Comparison of ENCODE assay signal across 10 cellular contexts in the genomic region with DNA sequence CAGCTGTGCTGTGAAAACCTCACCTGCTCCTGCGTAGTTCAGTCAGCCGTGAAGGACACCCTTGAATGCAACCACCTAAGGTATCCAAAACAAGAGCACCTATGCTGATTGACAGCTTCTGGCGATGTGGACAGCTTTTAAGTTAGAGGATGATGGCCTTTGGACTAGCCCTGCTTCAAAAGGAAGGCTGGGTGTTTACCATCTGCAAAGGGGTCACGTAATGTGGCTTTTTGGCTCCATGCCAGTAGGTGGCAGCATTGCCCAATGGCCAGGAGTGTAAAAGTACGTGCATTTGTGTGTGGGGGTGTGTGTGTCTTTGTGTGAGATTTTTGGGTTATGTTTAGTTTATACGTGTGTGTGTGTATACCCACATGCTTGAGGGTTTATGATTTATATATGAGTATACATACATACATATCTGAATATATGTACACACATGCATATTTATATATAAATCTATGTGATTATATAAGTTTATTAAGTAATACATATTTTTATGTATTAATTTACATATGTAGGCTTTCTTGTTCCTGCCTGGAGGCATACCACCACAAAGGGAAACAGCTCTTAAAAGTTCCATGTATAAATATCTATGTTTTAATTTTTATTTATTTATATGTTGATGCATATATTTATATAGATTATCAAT.
DNase-seq lines count a peak whose midpoint lies in the region; ATAC-seq, FAIRE-seq and TF ChIP-seq lines count a peak whose summit lies in the region.
"Had no signal": no experiment of that assay in that cellular context is flagged by ENCODE, and none has a peak within 500 bp of the region (broad histone marks: within the 10 kb centered on the region; RNA-seq: fewer than 3 reads in every experiment).

No MANE protein-coding gene starts in this region.

- H2BK12ac ChIP-seq in mesenchymal stem cell (ENCODE audit: low read length in 2 of 2): no peak overlapping the region

- DNase-seq in A549 (ENCODE audit: low read depth in 1 of 2, low spot score in 1 of 2) (peak; percentile 7 to 82), mesenchymal stem cell (peak; percentile 17)
- peak; percentile 28 for DNase-seq in activated naive CD4-positive, alpha-beta T cell treated with anti-CD3 and anti-CD28 coated beads, Interleukin-2, amount 50 U/mL, for 16 hours

- no peaks in the 10 kb centered on the region for H4K20me1 ChIP-seq in OCI-LY3 (ENCODE audit: insufficient read depth, low read length)

- H3K4ac ChIP-seq in mesenchymal stem cell (ENCODE audit: low read depth in 1 of 2, low read length in 2 of 2): no peak overlapping the region

- peak; percentile 86 to 92 for TF ChIP-seq RAD21 in A549 (conservative IDR thresholded peaks at IDR 0.05 in 1 of 2, IDR thresholded peaks at IDR 0.05 in 1 of 2)

- POLR2A ChIA-PET in A549 (lab: Yijun Ruan, JAX): interaction anchor here (0.6 kb wide), 1 partner anchor 228 kb away, joined by 4 read pairs; no protein-coding TSS in a partner anchor

- no peak overlapping the region for H2BK5ac ChIP-seq in mesenchymal stem cell (ENCODE audit: low read depth, low read length, poor library complexity, severe bottlenecking)

- FAIRE-seq in A549 (lab: Jason Lieb, UNC): no peak
- FAIRE-seq: GM18507 had no signal

- TF ChIP-seq EP300 in A549 (IDR thresholded peaks at IDR 0.05): no peak

- H3K18ac ChIP-seq in mesenchymal stem cell (ENCODE audit: low read depth in 1 of 2, low read length in 2 of 2): no peak overlapping the region

- WGBS in A549 (ENCODE audit: missing lambda C conversion rate): 21% methylated on average over 6 of the region's 6 CpGs
- WGBS in mesenchymal stem cell: 34% methylated on average over 5 of the region's 6 CpGs

- H2AFZ ChIP-seq in OCI-LY3 (ENCODE audit: low read depth, low read length) (no peak overlapping the region), mesenchymal stem cell (ENCODE audit: low read depth, low read length) (no peak overlapping the region)

- CTCF ChIA-PET in A549 (lab: Yijun Ruan, JAX): interaction anchor here (0.9 to 2.9 kb wide), 5 partner anchors 8 to 870 kb away, joined by 3 to 11 read pairs (median 4); no protein-coding TSS in a partner anchor

- no peak overlapping the region for H3K23ac ChIP-seq in mesenchymal stem cell (ENCODE audit: low read length in 2 of 2)

- H3K9ac ChIP-seq in OCI-LY3 (ENCODE audit: low read length): peak overlapping the region; percentile 37
- no peak overlapping the region for H3K9ac ChIP-seq in mesenchymal stem cell (ENCODE audit: low read length)

- no peaks in the 10 kb centered on the region for H3K79me2 ChIP-seq in OCI-LY3 (ENCODE audit: low read length)

- ATAC-seq in A549 (peak; percentile 59 to 84; a peak in 5 of 6 replicates), GM18502 (IDR thresholded peaks at IDR 0.05; ENCODE audit: poor library complexity, unreplicated experiment) (peak; percentile 82), HG03095 (IDR thresholded peaks at IDR 0.05; ENCODE audit: unreplicated experiment) (peak; percentile 74), HG03135 (IDR thresholded peaks at IDR 0.05; ENCODE audit: unreplicated experiment) (no peak), HG03280 (IDR thresholded peaks at IDR 0.05; ENCODE audit: unreplicated experiment) (no peak)

- H3K9me3 ChIP-seq in A549 (no peaks in the 10 kb centered on the region), OCI-LY3 (ENCODE audit: insufficient read depth, low read length) (no peaks in the 10 kb centered on the region), mesenchymal stem cell (ENCODE audit: control insufficient read depth, low read length) (no peaks in the 10 kb centered on the region)
- H3K9me3 ChIP-seq: breast epithelium had no signal

- no peak overlapping the region for H2BK120ac ChIP-seq in mesenchymal stem cell (ENCODE audit: low read depth, low read length)

- no peak overlapping the region for H2BK15ac ChIP-seq in mesenchymal stem cell (ENCODE audit: low read depth, poor library complexity, severe bottlenecking)

- TF ChIP-seq CTCF in A549 (IDR thresholded peaks at IDR 0.05): peak; percentile 74
- peak; percentile 74 for TF ChIP-seq CTCF in OCI-LY3 (IDR thresholded peaks at IDR 0.05; ENCODE audit: low read depth, low read length)

- no peaks in the 10 kb centered on the region for H3K27me3 ChIP-seq in OCI-LY3 (ENCODE audit: low read depth, low read length)
- H3K27me3 ChIP-seq in mesenchymal stem cell (ENCODE audit: control insufficient read depth in 1 of 2, insufficient read depth in 1 of 2, low read length in 2 of 2): peaks cover 0 to 3% of the 10 kb centered on the region in 2 experiments
- H3K27me3 ChIP-seq: breast epithelium had no signal

- H4K8ac ChIP-seq in mesenchymal stem cell (ENCODE audit: low read length): no peak overlapping the region

- H2AK5ac ChIP-seq in mesenchymal stem cell (ENCODE audit: low read length, severe bottlenecking): no peak overlapping the region

- H3K27ac ChIP-seq in A549: peak overlapping the region; percentile 7 to 58; a peak in 4 of 6 replicates
- H3K27ac ChIP-seq in OCI-LY3 (ENCODE audit: low read length): peak overlapping the region; percentile 57; the same call in 1 of the 2 replicates
- H3K27ac ChIP-seq in mesenchymal stem cell (ENCODE audit: low read length, poor library complexity, severe bottlenecking): no peak overlapping the region
- H3K27ac ChIP-seq: breast epithelium had no signal

- no peak overlapping the region for H4K91ac ChIP-seq in mesenchymal stem cell (ENCODE audit: low read length)

- H3K14ac ChIP-seq in mesenchymal stem cell (ENCODE audit: low read length in 2 of 2): no peak overlapping the region

- no peaks in the 10 kb centered on the region for H3K79me1 ChIP-seq in mesenchymal stem cell (replicated peaks; ENCODE audit: low read length, poor library complexity, severe bottlenecking)

- H3K4me3 ChIP-seq in A549 (no peak overlapping the region), OCI-LY3 (ENCODE audit: low read length) (peak overlapping the region; percentile 54), mesenchymal stem cell (ENCODE audit: insufficient read depth in 1 of 2, low read depth in 1 of 2, low read length in 2 of 2) (no peak overlapping the region)
- H3K4me3 ChIP-seq: breast epithelium had no signal

- peak overlapping the region; percentile 5; the same call in 1 of the 3 replicates for H3K4me2 ChIP-seq in A549
- H3K4me2 ChIP-seq in OCI-LY3 (ENCODE audit: low read length): peak overlapping the region; percentile 74
- H3K4me2 ChIP-seq in mesenchymal stem cell (ENCODE audit: low read length, poor library complexity, severe bottlenecking): no peak overlapping the region

- no peak for TF ChIP-seq POLR2A in A549 (IDR thresholded peaks at IDR 0.05; ENCODE audit: low read length)

- H3K36me3 ChIP-seq in OCI-LY3 (replicated peaks; ENCODE audit: low read depth, low read length) (no peaks in the 10 kb centered on the region), mesenchymal stem cell (ENCODE audit: control insufficient read depth in 1 of 2, insufficient read depth in 2 of 2, low read depth in 1 of 2, low read length in 2 of 2) (no peaks in the 10 kb centered on the region)
- H3K36me3 ChIP-seq: breast epithelium had no signal

- 0 out of 3 replicates have a peak, but pooled peaks cover 5% of the 10 kb centered on the region for H3K4me1 ChIP-seq in A549
- peaks cover 24% of the 10 kb centered on the region for H3K4me1 ChIP-seq in OCI-LY3 (ENCODE audit: low read length)
- peaks cover 2% of the 10 kb centered on the region for H3K4me1 ChIP-seq in mesenchymal stem cell (ENCODE audit: control insufficient read depth, insufficient read depth, low read depth, low read length)
- H3K4me1 ChIP-seq: breast epithelium had no signal

TF ChIP-seq in A549, 52 proteins besides CTCF, POLR2A, EP300 and RAD21:
- no peak for TF ChIP-seq FOSL2 (IDR thresholded peaks at IDR 0.05)
- no peak for TF ChIP-seq FOSL2 (CRISPR knock-in tag; IDR thresholded peaks at IDR 0.05)
- TF ChIP-seq SMC3 (IDR thresholded peaks at IDR 0.05): peak; percentile 66
- no peak for TF ChIP-seq ZNF302 (CRISPR knock-in tag; IDR thresholded peaks at IDR 0.05)
TF ChIP-seq in A549: peak in this region for 1.

Comparison
In these comparisons a context has a peak if more than half of its experiments do, and no peak if none do; other contexts are left out.
1. ATAC-seq: peak in A549 (2 of 2), GM18502 (single experiment) and HG03095 (single experiment); none in HG03135 (single experiment) and HG03280 (single experiment).
2. Peak in every context shown above with its lines, with median percentiles within 50 percentile points of each other: DNase-seq.